ENCODE assay signal across 26 cellular contexts in the genomic region with DNA sequence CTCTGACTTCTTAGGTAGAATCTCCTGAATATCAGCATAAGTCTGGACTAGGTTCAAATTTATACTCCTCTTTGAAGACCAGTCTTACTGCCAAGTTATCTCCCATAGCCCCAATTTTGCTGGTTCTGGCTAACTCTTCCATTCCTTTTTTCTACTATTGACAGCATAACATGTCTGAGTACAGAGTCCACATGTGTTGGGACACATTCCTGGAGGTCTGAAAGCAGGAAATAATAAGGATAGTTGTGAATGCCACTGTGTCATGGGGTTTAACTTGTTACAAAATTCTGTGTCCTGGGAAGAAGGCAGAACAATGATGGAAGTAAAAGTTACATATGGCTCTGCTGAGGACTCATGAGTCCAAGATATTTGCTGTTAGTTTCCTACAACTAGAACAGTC.
"Had no signal": no experiment of that assay in that cellular context is flagged by ENCODE, and none has a peak within 500 bp of the region (broad histone marks: within the 10 kb centered on the region; RNA-seq: fewer than 3 reads in every experiment).

No MANE protein-coding gene starts in this region.

- ATAC-seq: left lung; natural killer cell; sciatic nerve; stimulated activated effector memory CD8-positive, alpha-beta T cell treated with anti-CD3 and anti-CD28 coated beads, Interleukin-12 subunit alpha, Interleukin-12 subunit beta, amount 100 ng/mL, for 72 hours; upper lobe of right lung had no signal

- DNase-seq: hypothalamus; immature natural killer cell; left lung; mesendoderm; naive B cell; natural killer cell; nephron progenitor cell; occipital lobe; ovary; small intestine; spleen; stimulated activated CD4-positive, alpha-beta T cell treated with anti-CD3 and anti-CD28 coated beads, Interleukin-4, amount 100 ng/mL, for 24 hours; stimulated activated naive CD4-positive, alpha-beta T cell; tibial artery; trophoblast cell; upper lobe of right lung; uterus had no signal

- H3K27ac ChIP-seq: left lung, neural progenitor cell, neutrophil, ovary, right atrium auricular region, spleen, suprapubic skin, thoracic aorta, tibial artery, upper lobe of right lung, uterus had no signal

- H3K4me1 ChIP-seq: left lung, neural progenitor cell, right atrium auricular region, spleen, suprapubic skin, tibial artery, upper lobe of right lung, uterus had no signal

- H3K36me3 ChIP-seq: left lung, neural progenitor cell, neutrophil, ovary, right atrium auricular region, spleen, suprapubic skin, thoracic aorta, tibial artery, upper lobe of right lung, uterus had no signal

- FAIRE-seq: islet of Langerhans, small intestine had no signal

- H2AFZ ChIP-seq: neural progenitor cell had no signal

- H3K9me3 ChIP-seq: left lung, neutrophil, ovary, right atrium auricular region, spleen, suprapubic skin, thoracic aorta, tibial artery, upper lobe of right lung, uterus had no signal

- H3K27me3 ChIP-seq: left lung, neural progenitor cell, neutrophil, ovary, right atrium auricular region, spleen, suprapubic skin, tibial artery, upper lobe of right lung, uterus had no signal

- H3K9ac ChIP-seq: neural progenitor cell had no signal

- H3K4me3 ChIP-seq: left lung, lung, neural progenitor cell, ovary, right atrium auricular region, spleen, suprapubic skin, thoracic aorta, tibial artery, upper lobe of right lung, uterus had no signal

- H3K4me2 ChIP-seq: neural progenitor cell had no signal
